In the genomic region with DNA sequence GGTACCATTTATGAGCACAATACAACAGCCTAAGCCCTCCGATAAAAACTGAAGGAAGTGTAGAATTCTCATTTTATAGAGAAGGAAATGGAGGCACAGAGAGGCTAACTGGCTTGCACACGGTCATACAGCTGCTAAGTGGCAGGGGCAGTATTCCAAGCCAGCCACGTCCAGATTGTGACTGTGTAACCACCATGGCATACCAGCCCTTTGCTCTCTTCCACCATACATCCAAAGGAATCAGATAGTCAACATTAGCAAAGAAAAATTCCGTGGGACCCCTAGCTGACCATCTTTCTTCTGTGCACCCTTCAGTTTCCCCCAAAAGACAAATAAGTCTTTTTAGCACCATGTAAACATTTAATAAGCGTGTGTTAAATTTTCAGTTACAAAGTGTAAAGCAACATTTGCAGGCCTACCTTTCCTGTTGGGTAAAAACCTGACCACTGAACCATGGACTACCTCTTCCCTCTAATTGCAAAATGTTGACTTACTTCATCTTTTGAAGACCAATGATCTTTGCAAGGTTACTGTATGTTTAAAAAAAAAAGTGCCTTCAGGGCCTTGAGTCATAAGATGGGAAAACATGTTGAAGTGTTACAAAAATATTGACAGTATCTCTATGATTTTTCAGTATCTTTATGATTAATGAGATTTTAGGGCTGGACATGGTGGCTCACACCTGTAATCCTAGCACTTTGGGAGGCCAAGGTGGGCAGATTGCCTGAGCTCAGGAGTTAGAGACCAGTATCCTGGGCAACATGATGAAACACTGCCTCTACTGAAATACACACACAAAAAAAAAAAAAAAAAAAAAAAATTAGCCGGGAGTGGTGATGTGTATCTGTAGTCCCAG, we compare ENCODE assay signal across 18 cellular contexts.
"Had no signal": no experiment of that assay in that cellular context is flagged by ENCODE, and none has a peak within 500 bp of the region (broad histone marks: within the 10 kb centered on the region; RNA-seq: fewer than 3 reads in every experiment).

No MANE protein-coding gene starts in this region.

- DNase-seq: activated CD4-positive, alpha-beta T cell treated with anti-CD3 and anti-CD28 coated beads for 4 hours; activated CD8-positive, alpha-beta memory T cell treated with anti-CD3 and anti-CD28 coated beads, Interleukin-2, amount 50 U/mL, for 4 hours; activated CD8-positive, alpha-beta T cell treated with anti-CD3 and anti-CD28 coated beads for 36 hours; activated naive CD4-positive, alpha-beta T cell treated with Interleukin-2 at 50 U/mL for 16 hours; colonic mucosa; gastrocnemius medialis; islet precursor cell; left lung; occipital lobe; psoas muscle; stimulated activated CD4-positive, alpha-beta T cell treated with anti-CD3 and anti-CD28 coated beads, Interleukin-2, amount 100 ng/mL, for 48 hours; stimulated activated naive CD8-positive, alpha-beta T cell treated with anti-CD3 and anti-CD28 coated beads, Interleukin-15, Interleukin-2, amounts not matched to agents 100 U/mL and 50 U/mL, for 24 hours; T1000; upper lobe of right lung; WERI-Rb-1 had no signal

- H3K27ac ChIP-seq: colonic mucosa, gastrocnemius medialis, psoas muscle, suprapubic skin, upper lobe of right lung, WERI-Rb-1 had no signal

- H3K27me3 ChIP-seq: colonic mucosa, gastrocnemius medialis, suprapubic skin, upper lobe of right lung had no signal

- H3K9me3 ChIP-seq: colonic mucosa, gastrocnemius medialis, left lung, psoas muscle, suprapubic skin, upper lobe of right lung had no signal

- H3K36me3 ChIP-seq: colonic mucosa, gastrocnemius medialis, left lung, suprapubic skin, upper lobe of right lung, WERI-Rb-1 had no signal

- H3K27ac Mint-ChIP-seq: activated CD8-positive, alpha-beta T cell treated with anti-CD3 and anti-CD28 coated beads for 36 hours; memory B cell; natural killer cell treated with Interleukin-12 subunit alpha and Interleukin-12 subunit beta and Interleukin-15 and Interleukin-18, amount 100 ng/mL, for 72 hours had no signal

- H3K4me3 Mint-ChIP-seq: activated CD8-positive, alpha-beta T cell treated with anti-CD3 and anti-CD28 coated beads for 36 hours; memory B cell; natural killer cell treated with Interleukin-12 subunit alpha and Interleukin-12 subunit beta and Interleukin-15 and Interleukin-18, amount 100 ng/mL, for 72 hours had no signal

- H3K4me1 ChIP-seq: colonic mucosa, gastrocnemius medialis, left lung, psoas muscle, suprapubic skin, upper lobe of right lung had no signal

- H3K4me3 ChIP-seq: colonic mucosa, gastrocnemius medialis, left lung, psoas muscle, suprapubic skin, upper lobe of right lung had no signal

- H3K36me3 Mint-ChIP-seq: memory B cell; natural killer cell treated with Interleukin-12 subunit alpha and Interleukin-12 subunit beta and Interleukin-15 and Interleukin-18, amount 100 ng/mL, for 72 hours had no signal

- H3K9me3 Mint-ChIP-seq: activated CD8-positive, alpha-beta T cell treated with anti-CD3 and anti-CD28 coated beads for 36 hours; natural killer cell treated with Interleukin-12 subunit alpha and Interleukin-12 subunit beta and Interleukin-15 and Interleukin-18, amount 100 ng/mL, for 72 hours had no signal

- ATAC-seq: activated CD8-positive, alpha-beta T cell treated with anti-CD3 and anti-CD28 coated beads for 36 hours; gastrocnemius medialis; left lung; natural killer cell treated with Interleukin-12 subunit alpha and Interleukin-12 subunit beta and Interleukin-15 and Interleukin-18, amount 100 ng/mL, for 72 hours; psoas muscle; stimulated activated naive CD8-positive, alpha-beta T cell treated with anti-CD3 and anti-CD28 coated beads, Interleukin-15, Interleukin-2, amounts not matched to agents 100 U/mL and 50 U/mL, for 24 hours; upper lobe of right lung had no signal
